18 cellular contexts compared by ENCODE assay signal in genomic region chr1:32365445-32365844, GRCh38. TPM values are rescaled to one million over a fixed set of nuclear protein-coding genes. Genes with fewer than 3 reads are reported as not detected.
DNase-seq lines count a peak whose midpoint lies in the region; ATAC-seq, FAIRE-seq and TF ChIP-seq lines count a peak whose summit lies in the region.
"Had no signal": no experiment of that assay in that cellular context is flagged by ENCODE, and none has a peak within 500 bp of the region (broad histone marks: within the 10 kb centered on the region; RNA-seq: fewer than 3 reads in every experiment).

No MANE protein-coding gene starts in this region.

- no peak overlapping the region for H3K18ac ChIP-seq in H9 (ENCODE audit: insufficient read length, low read depth, low read length)

- H3K36me3 Mint-ChIP-seq in H9 (ENCODE audit: insufficient read depth in 1 of 3, low read depth in 3 of 3) (peaks cover 20 to 71% (median 62%) of the 10 kb centered on the region in 3 experiments), osteocyte (ENCODE audit: unreplicated experiment) (peaks cover 13% of the 10 kb centered on the region)
- peaks cover 5% of the 10 kb centered on the region for H3K36me3 Mint-ChIP-seq in activated CD8-positive, alpha-beta memory T cell treated with anti-CD3 and anti-CD28 coated beads, Interleukin-2, amount 10 ng/mL, durations not matched to agents 7 days and 5 days

- H3K9ac ChIP-seq in BLaER1, result 0 out of 2 replicates have a peak overlapping the region, but pooled peaks have one; percentile 38
- no peak overlapping the region for H3K9ac ChIP-seq in H9 (ENCODE audit: extremely low read depth, insufficient read length, low read length)
- H3K9ac ChIP-seq in K562 (ENCODE audit: insufficient read depth in 1 of 2, low read depth in 2 of 2, low read length in 2 of 2), result peak overlapping the region in 1 of 2 experiments; percentile 13; a peak in 1 of 4 replicates
- H3K9ac ChIP-seq: GM23248 had no signal

- no peak overlapping the region for H2BK5ac ChIP-seq in H9 (ENCODE audit: insufficient read length, low read length)

- H4K20me1 ChIP-seq in BLaER1 (peaks cover 63% of the 10 kb centered on the region), H9 (ENCODE audit: control insufficient read depth, insufficient read depth, insufficient read length) (no peaks in the 10 kb centered on the region), K562 (replicated peaks; ENCODE audit: control insufficient read depth, insufficient read depth, low read length) (no peaks in the 10 kb centered on the region)

- H3K56ac ChIP-seq in H9 (ENCODE audit: insufficient read length, low read depth, low read length), result no peak overlapping the region

- ATAC-seq in K562 (no peak), GM19463 (IDR thresholded peaks at IDR 0.05; ENCODE audit: unreplicated experiment) (no peak)
- no peak for ATAC-seq in activated CD8-positive, alpha-beta memory T cell treated with anti-CD3 and anti-CD28 coated beads, Interleukin-2, amount 10 ng/mL, durations not matched to agents 7 days and 5 days

- no peak overlapping the region for H4K91ac ChIP-seq in H9 (ENCODE audit: insufficient read length, low read depth, low read length)

- H2BK15ac ChIP-seq in H9 (ENCODE audit: low read depth, low read length), result no peak overlapping the region

- intact Hi-C loops in K562 (cut with micrococcal nuclease), result no loop called here

- POLR2A ChIA-PET in K562 (lab: Yijun Ruan, JAX), result interaction anchor here (0.7 to 4.3 kb wide), 6 partner anchors 8 to 29 kb away, joined by 3 to 36 read pairs (median 6); partner anchors contain the start of gene BSDC1

- no peak overlapping the region for H2BK120ac ChIP-seq in H9 (ENCODE audit: low read depth, low read length, poor library complexity, severe bottlenecking)

- no peaks in the 10 kb centered on the region for H3K79me1 ChIP-seq in H9 (ENCODE audit: insufficient read depth, low read depth, low read length, poor library complexity, severe bottlenecking)

- H3K4me2 ChIP-seq in BLaER1, result peak overlapping the region; percentile 64
- no peak overlapping the region for H3K4me2 ChIP-seq in H9 (ENCODE audit: insufficient read depth, insufficient read length, low read length)
- H3K4me2 ChIP-seq in K562 (ENCODE audit: insufficient read depth, low read length), result no peak overlapping the region

- H3K79me2 ChIP-seq in H9 (ENCODE audit: insufficient read depth, low read length) (no peaks in the 10 kb centered on the region), K562 (ENCODE audit: control insufficient read depth, insufficient read depth, low read length) (no peaks in the 10 kb centered on the region)

- TF ChIP-seq POLR2A in K562 (conservative IDR thresholded peaks at IDR 0.05) (no peak), GM12892 (IDR thresholded peaks at IDR 0.05; ENCODE audit: low read depth, low read length) (no peak)

- H3K9me3 ChIP-seq in BLaER1, result no peaks in the 10 kb centered on the region
- H3K9me3 ChIP-seq in H9 (ENCODE audit: control insufficient read depth, low read depth, low read length), result no peaks in the 10 kb centered on the region
- H3K9me3 ChIP-seq in K562 (replicated peaks; ENCODE audit: control insufficient read depth, insufficient read depth, low read depth, low read length), result no peaks in the 10 kb centered on the region

- TF ChIP-seq CTCF in H9 (conservative IDR thresholded peaks at IDR 0.05) (no peak), K562 (IDR thresholded peaks at IDR 0.05 in 2 of 3, conservative IDR thresholded peaks at IDR 0.05 in 1 of 3; ENCODE audit: insufficient read depth in 2 of 3, low read depth in 1 of 3, low read length in 3 of 3) (no peak), osteocyte (IDR thresholded peaks at IDR 0.05) (no peak)

- no peak overlapping the region for H3K14ac ChIP-seq in H9 (ENCODE audit: insufficient read depth, low read length)

- H3K4me3 ChIP-seq in BLaER1, result no peak overlapping the region
- no peak overlapping the region for H3K4me3 ChIP-seq in K562
- H3K4me3 ChIP-seq: GM23248 had no signal

- in situ Hi-C loops in K562 (cut with MboI), result no loop called here

- H3K23ac ChIP-seq in H9 (ENCODE audit: insufficient read length, low read depth, low read length), result no peak overlapping the region

- H3K27me3 ChIP-seq in BLaER1, result peaks cover 27% of the 10 kb centered on the region
- no peaks in the 10 kb centered on the region; the same call in 1 of the 2 replicates for H3K27me3 ChIP-seq in H9 (ENCODE audit: insufficient read depth, low read length)
- H3K27me3 ChIP-seq in K562 (ENCODE audit: control insufficient read depth in 2 of 2, insufficient read depth in 2 of 2, low read length in 2 of 2), result no peaks in the 10 kb centered on the region

- peaks cover 12% of the 10 kb centered on the region for H3K23me2 ChIP-seq in H9 (ENCODE audit: insufficient read length, low read depth, low read length, poor library complexity, severe bottlenecking)

- no peak overlapping the region for H3K4ac ChIP-seq in H9 (ENCODE audit: low read depth, low read length)

- no peak for TF ChIP-seq RAD21 in K562 (CRISPR knock-in tag; conservative IDR thresholded peaks at IDR 0.05 in 1 of 2, IDR thresholded peaks at IDR 0.05 in 1 of 2)

- H3K27ac Mint-ChIP-seq in H9 (peak overlapping the region in 2 of 3 experiments; percentile 40 to 66; a peak in 2 of 7 replicates), osteocyte (ENCODE audit: unreplicated experiment) (peak overlapping the region; percentile 47)
- H3K27ac Mint-ChIP-seq in activated CD8-positive, alpha-beta memory T cell treated with anti-CD3 and anti-CD28 coated beads, Interleukin-2, amount 10 ng/mL, durations not matched to agents 7 days and 5 days, result no peak overlapping the region

- H3K36me3 ChIP-seq in BLaER1 (peaks cover 78% of the 10 kb centered on the region), K562 (ENCODE audit: control insufficient read depth, insufficient read depth, low read length) (peaks cover 84% of the 10 kb centered on the region)

- no peak overlapping the region for H2AK5ac ChIP-seq in H9 (ENCODE audit: insufficient read length, low read length)

- H3K9me3 Mint-ChIP-seq in H9, result no peaks in the 10 kb centered on the region
- H3K9me3 Mint-ChIP-seq in osteocyte (ENCODE audit: unreplicated experiment), result no peaks in the 10 kb centered on the region
- H3K9me3 Mint-ChIP-seq in activated CD8-positive, alpha-beta memory T cell treated with anti-CD3 and anti-CD28 coated beads, Interleukin-2, amount 10 ng/mL, durations not matched to agents 7 days and 5 days (ENCODE audit: low read depth), result no peaks in the 10 kb centered on the region
- H3K9me3 Mint-ChIP-seq: CD8-positive, alpha-beta memory T cell had no signal

- CTCF ChIA-PET in K562 (lab: Yijun Ruan, JAX; ENCODE audit: low intra/inter-chr PET ratio), result no interaction called here
- CTCF ChIA-PET in activated CD8-positive, alpha-beta memory T cell treated with anti-CD3 and anti-CD28 coated beads, Interleukin-2, amount 10 ng/mL, durations not matched to agents 7 days and 5 days (lab: Charles Lee), result interaction anchor here (0.9 to 1.7 kb wide), 3 partner anchors 20 to 150 kb away, joined by 3 to 5 read pairs (median 4); no protein-coding TSS in a partner anchor

- H3K4me1 Mint-ChIP-seq in H9 (peaks cover 8 to 12% of the 10 kb centered on the region in 2 experiments), osteocyte (ENCODE audit: unreplicated experiment) (peaks cover 9% of the 10 kb centered on the region)
- peaks cover 5% of the 10 kb centered on the region for H3K4me1 Mint-ChIP-seq in activated CD8-positive, alpha-beta memory T cell treated with anti-CD3 and anti-CD28 coated beads, Interleukin-2, amount 10 ng/mL, durations not matched to agents 7 days and 5 days

- H3K4me1 ChIP-seq in BLaER1 (peaks cover 38% of the 10 kb centered on the region), H9 (ENCODE audit: insufficient read depth, low read length) (no peaks in the 10 kb centered on the region), K562 (replicated peaks in 1 of 2; ENCODE audit: control insufficient read depth in 2 of 2, insufficient read depth in 2 of 2, low read length in 2 of 2) (peaks cover 0 to 4% of the 10 kb centered on the region in 2 experiments; a peak in 1 of 5 replicates)

- H3T11ph ChIP-seq in H9 (ENCODE audit: low read length), result no peak overlapping the region

- no peaks in the 10 kb centered on the region for H3K9me1 ChIP-seq in K562 (ENCODE audit: control insufficient read depth, insufficient read depth, low read length)

- no peak overlapping the region for H2BK20ac ChIP-seq in H9 (ENCODE audit: low read depth, low read length, poor library complexity, severe bottlenecking)

- no TSS peak for BruUV-seq in K562 (replicated peaks; lab: Mats Ljungman, UMichigan)

- H2BK12ac ChIP-seq in H9 (ENCODE audit: insufficient read length, low read depth, low read length), result no peak overlapping the region

- peaks cover 10% of the 10 kb centered on the region for H3K27me3 Mint-ChIP-seq in H9 (ENCODE audit: low read depth)
- no peaks in the 10 kb centered on the region for H3K27me3 Mint-ChIP-seq in osteocyte (ENCODE audit: unreplicated experiment)
- H3K27me3 Mint-ChIP-seq in activated CD8-positive, alpha-beta memory T cell treated with anti-CD3 and anti-CD28 coated beads, Interleukin-2, amount 10 ng/mL, durations not matched to agents 7 days and 5 days, result peaks cover 7% of the 10 kb centered on the region

- WGBS in H9 (ENCODE audit: extremely low coverage, insufficient read length, low lambda C conversion rate), result no CpG with 5 or more reads among the region's 6 CpGs
- WGBS in K562 (ENCODE audit: insufficient coverage, low coverage, missing lambda C conversion rate), result 83% methylated on average over 6 of the region's 6 CpGs

- FAIRE-seq in K562 (lab: Jason Lieb, UNC) (no peak), GM12892 (lab: Jason Lieb, UNC) (no peak)
- FAIRE-seq: D721Med had no signal

- no peak overlapping the region for H4K5ac ChIP-seq in H9 (ENCODE audit: insufficient read length, low read depth, low read length)

- H3K4me3 Mint-ChIP-seq in H9 (peak overlapping the region in 1 of 2 experiments; percentile 42; a peak in 2 of 5 replicates), osteocyte (ENCODE audit: unreplicated experiment) (no peak overlapping the region)
- no peak overlapping the region for H3K4me3 Mint-ChIP-seq in activated CD8-positive, alpha-beta memory T cell treated with anti-CD3 and anti-CD28 coated beads, Interleukin-2, amount 10 ng/mL, durations not matched to agents 7 days and 5 days
- H3K4me3 Mint-ChIP-seq: CD8-positive, alpha-beta memory T cell had no signal

- no peak for DNase-seq in H9
- no peak for DNase-seq in K562 (ENCODE audit: extremely low read depth in 1 of 4, low spot score in 3 of 4)
- DNase-seq in osteocyte (ENCODE audit: extremely low spot score, unreplicated experiment), result no peak
- no peak for DNase-seq in activated CD8-positive, alpha-beta memory T cell treated with anti-CD3 and anti-CD28 coated beads, Interleukin-2, amount 10 ng/mL, durations not matched to agents 7 days and 5 days
- DNase-seq in GM12892 (ENCODE audit: insufficient read length), result no peak
- DNase-seq: ACHN; CD8-positive, alpha-beta memory T cell; DMS79; GM23248; KG1; NCI-H1436; NCI-H2029; NCI-H2171 treated with DMSO at 0.1 percent for 48 hours; NCI-H446 treated with DMSO at 0.1 percent for 48 hours; NK-92 treated with Interleukin-12 subunit alpha and Interleukin-12 subunit beta, amount 100 ng/mL, for 24 hours had no signal

- H3K27ac ChIP-seq in BLaER1 (no peak overlapping the region), H9 (ENCODE audit: insufficient read length, low read depth, low read length) (no peak overlapping the region), K562 (ENCODE audit: extremely low read depth, low read depth, low read length) (no peak overlapping the region)
- H3K27ac ChIP-seq: GM23248 had no signal

- H4K8ac ChIP-seq in H9 (replicated peaks; ENCODE audit: insufficient read length, low read depth, low read length), result no peak overlapping the region

- no peak for TF ChIP-seq EP300 in K562 (IDR thresholded peaks at IDR 0.05; ENCODE audit: low read length)

- no peak overlapping the region for H2AFZ ChIP-seq in H9 (ENCODE audit: low read length)
- H2AFZ ChIP-seq in K562 (ENCODE audit: low read depth, low read length), result no peak overlapping the region
- H2AFZ ChIP-seq: GM23248 had no signal

RNA-seq across cellular contexts. Expression of gene TSSK3, which starts 3.1 kb away (rescaled TPM):
- 1.6 and 2.1 TPM in 2 replicates for total RNA-seq in H9 (2021)
- 22.5 and 34.3 TPM in 2 replicates for total RNA-seq in K562 (2011; cell fraction: chromatin; rRNA removed; ENCODE audit: low replicate concordance)
- total RNA-seq in K562 (2011; cell fraction: nucleolus; rRNA removed), result 17.5 and 20.7 TPM in 2 replicates
- total RNA-seq in K562 (2011; cell fraction: nucleoplasm; rRNA removed), result 28.9 and 47.3 TPM in 2 replicates
- 0.27 and 1.8 TPM in 2 replicates for total RNA-seq in K562 (2014; rRNA removed)
- 1.9 and 2.5 TPM in 2 replicates for total RNA-seq in K562 (2014; rRNA removed; fragmentation: Illumina TruSeq; extraction: Trizol)
- 2.8 and 4.3 TPM in 2 replicates for total RNA-seq in K562 (2015; rRNA removed; fragmentation: Illumina TruSeq; extraction: Trizol)
- 2.3 and 3.3 TPM in 2 replicates for total RNA-seq in K562 (2021)
- 2.8 and 3.6 TPM in 2 replicates for polyA plus RNA-seq in K562 (2011; rRNA removed)
- 1.4 and 4.1 TPM in 2 replicates for polyA plus RNA-seq in K562 (2011; cell fraction: cytosol; rRNA removed)
- 8.9 and 10.3 TPM in 2 replicates for polyA plus RNA-seq in K562 (2011; cell fraction: nucleus; rRNA removed)
- 1.8 and 11.1 TPM in 2 replicates for polyA plus RNA-seq in K562 (2012)
- 1.6 and 3.2 TPM in 2 replicates for polyA plus RNA-seq in K562 (2014; fragmentation: Illumina TruSeq; extraction: Trizol)
- under 1 TPM; 0.66 to 0.82 TPM for polyA plus RNA-seq in K562 (2014; fragmentation: Nextera tagmentation; extraction: Ambion mirVana)
- polyA plus RNA-seq in K562 (2014; rRNA removed), result 1.9 and 2.2 TPM in 2 replicates
- polyA minus RNA-seq in K562 (2011; rRNA and poly(A)+ RNA removed), result 1.8 and 1.9 TPM in 2 replicates
- polyA minus RNA-seq in K562 (2011; cell fraction: cytosol; rRNA and poly(A)+ RNA removed), result not detected in 2 replicates
- 3.2 and 4.4 TPM in 2 replicates for polyA minus RNA-seq in K562 (2011; cell fraction: nucleus; rRNA and poly(A)+ RNA removed)
- total RNA-seq in osteocyte, result 3.5 and 4.4 TPM in 2 replicates
- under 1 TPM; 0.70 TPM for total RNA-seq in activated CD8-positive, alpha-beta memory T cell treated with anti-CD3 and anti-CD28 coated beads, Interleukin-2, amount 10 ng/mL, durations not matched to agents 7 days and 5 days
- 3.9 TPM for polyA plus RNA-seq in GM12892 (2012; ENCODE audit: missing spikeins)
- polyA plus RNA-seq: GM23248 had no signal

RNA-seq across cellular contexts. Expression of gene FAM229A, which starts 3.2 kb away (rescaled TPM):
- total RNA-seq in H9 (2021) (5.6 and 8.3 TPM in 2 replicates), K562 (2014; rRNA removed) (6.7 and 7.4 TPM in 2 replicates), K562 (2014; rRNA removed; fragmentation: Illumina TruSeq; extraction: Trizol) (3.6 and 4.0 TPM in 2 replicates), K562 (2015; rRNA removed; fragmentation: Illumina TruSeq; extraction: Trizol) (2.9 and 3.4 TPM in 2 replicates), K562 (2021) (11.6 and 12.7 TPM in 2 replicates), osteocyte (8.5 and 8.8 TPM in 2 replicates)
- total RNA-seq in K562 (2011; cell fraction: chromatin; rRNA removed; ENCODE audit: low replicate concordance), result 86.3 and 131 TPM in 2 replicates
- 70.1 and 80.5 TPM in 2 replicates for total RNA-seq in K562 (2011; cell fraction: nucleolus; rRNA removed)
- 83.9 and 97.2 TPM in 2 replicates for total RNA-seq in K562 (2011; cell fraction: nucleoplasm; rRNA removed)
- polyA plus RNA-seq in K562 (2011; rRNA removed) (10.9 and 18.6 TPM in 2 replicates), K562 (2014; fragmentation: Illumina TruSeq; extraction: Trizol) (9.5 and 9.7 TPM in 2 replicates), K562 (2014; fragmentation: Nextera tagmentation; extraction: Ambion mirVana) (under 1 TPM; 0.04 TPM), K562 (2014; rRNA removed) (17.9 and 21.6 TPM in 2 replicates)
- polyA plus RNA-seq in K562 (2011; cell fraction: cytosol; rRNA removed), result 7.0 and 9.1 TPM in 2 replicates
- polyA plus RNA-seq in K562 (2011; cell fraction: nucleus; rRNA removed), result 76.1 and 118 TPM in 2 replicates
- 9.5 and 33.7 TPM in 2 replicates for polyA plus RNA-seq in K562 (2012)
- 4.5 and 5.5 TPM in 2 replicates for polyA minus RNA-seq in K562 (2011; rRNA and poly(A)+ RNA removed)
- polyA minus RNA-seq in K562 (2011; cell fraction: cytosol; rRNA and poly(A)+ RNA removed), result 1.1 and 1.6 TPM in 2 replicates
- polyA minus RNA-seq in K562 (2011; cell fraction: nucleus; rRNA and poly(A)+ RNA removed), result 13.0 and 14.4 TPM in 2 replicates
- 1 to 10 TPM; 4.1 to 5.4 TPM for total RNA-seq in activated CD8-positive, alpha-beta memory T cell treated with anti-CD3 and anti-CD28 coated beads, Interleukin-2, amount 10 ng/mL, durations not matched to agents 7 days and 5 days
- polyA plus RNA-seq in GM12892 (2012; ENCODE audit: missing spikeins), result 1.1 TPM

RNA-seq across cellular contexts. Expression of gene BSDC1, which starts 28.8 kb away (rescaled TPM):
- total RNA-seq in H9 (2021) (50.7 and 52.6 TPM in 2 replicates), K562 (2014; rRNA removed) (73.1 and 81.0 TPM in 2 replicates), K562 (2014; rRNA removed; fragmentation: Illumina TruSeq; extraction: Trizol) (60.4 and 68.5 TPM in 2 replicates), K562 (2015; rRNA removed; fragmentation: Illumina TruSeq; extraction: Trizol) (44.0 and 45.1 TPM in 2 replicates), K562 (2021) (73.6 and 84.8 TPM in 2 replicates), osteocyte (71.2 and 77.4 TPM in 2 replicates)
- total RNA-seq in K562 (2011; cell fraction: chromatin; rRNA removed; ENCODE audit: low replicate concordance), result 333 and 446 TPM in 2 replicates
- total RNA-seq in K562 (2011; cell fraction: nucleolus; rRNA removed), result 231 TPM in 2 replicates
- 315 and 386 TPM in 2 replicates for total RNA-seq in K562 (2011; cell fraction: nucleoplasm; rRNA removed)
- polyA plus RNA-seq in K562 (2011; rRNA removed) (91.6 and 125 TPM in 2 replicates), K562 (2014; fragmentation: Illumina TruSeq; extraction: Trizol) (92.9 and 96.8 TPM in 2 replicates), K562 (2014; fragmentation: Nextera tagmentation; extraction: Ambion mirVana) (10 to 100 TPM; 10.2 to 14.7 TPM), K562 (2014; rRNA removed) (94.7 and 100 TPM in 2 replicates)
- polyA plus RNA-seq in K562 (2011; cell fraction: cytosol; rRNA removed), result 59.5 and 90.3 TPM in 2 replicates
- polyA plus RNA-seq in K562 (2011; cell fraction: nucleus; rRNA removed), result 211 and 227 TPM in 2 replicates
- polyA plus RNA-seq in K562 (2012), result 57.3 and 88.0 TPM in 2 replicates
- 52.5 and 61.4 TPM in 2 replicates for polyA minus RNA-seq in K562 (2011; rRNA and poly(A)+ RNA removed)
- 25.3 and 34.6 TPM in 2 replicates for polyA minus RNA-seq in K562 (2011; cell fraction: cytosol; rRNA and poly(A)+ RNA removed)
- polyA minus RNA-seq in K562 (2011; cell fraction: nucleus; rRNA and poly(A)+ RNA removed), result 62.3 and 95.3 TPM in 2 replicates
- total RNA-seq in activated CD8-positive, alpha-beta memory T cell treated with anti-CD3 and anti-CD28 coated beads, Interleukin-2, amount 10 ng/mL, durations not matched to agents 7 days and 5 days, result 10 to 100 TPM; 39.8 to 43.3 TPM
- 25.0 TPM for polyA plus RNA-seq in GM12892 (2012; ENCODE audit: missing spikeins)

RNA-seq across cellular contexts. Expression of gene MARCKSL1, which starts 29.4 kb away (rescaled TPM):
- total RNA-seq in H9 (2021) (457 and 470 TPM in 2 replicates), K562 (2014; rRNA removed) (155 and 188 TPM in 2 replicates), K562 (2014; rRNA removed; fragmentation: Illumina TruSeq; extraction: Trizol) (85.0 and 89.5 TPM in 2 replicates), K562 (2015; rRNA removed; fragmentation: Illumina TruSeq; extraction: Trizol) (99.5 and 102 TPM in 2 replicates), K562 (2021) (236 and 247 TPM in 2 replicates), osteocyte (169 TPM in 2 replicates)
- 19.8 and 52.7 TPM in 2 replicates for total RNA-seq in K562 (2011; cell fraction: chromatin; rRNA removed; ENCODE audit: low replicate concordance)
- total RNA-seq in K562 (2011; cell fraction: nucleolus; rRNA removed), result 56.5 and 63.0 TPM in 2 replicates
- total RNA-seq in K562 (2011; cell fraction: nucleoplasm; rRNA removed), result 61.2 and 72.0 TPM in 2 replicates
- polyA plus RNA-seq in K562 (2011; rRNA removed) (202 and 216 TPM in 2 replicates), K562 (2014; fragmentation: Illumina TruSeq; extraction: Trizol) (325 and 361 TPM in 2 replicates), K562 (2014; fragmentation: Nextera tagmentation; extraction: Ambion mirVana) (10 to 100 TPM; 14.7 to 14.8 TPM), K562 (2014; rRNA removed) (256 and 262 TPM in 2 replicates)
- 300 and 303 TPM in 2 replicates for polyA plus RNA-seq in K562 (2011; cell fraction: cytosol; rRNA removed)
- 63.0 and 65.4 TPM in 2 replicates for polyA plus RNA-seq in K562 (2011; cell fraction: nucleus; rRNA removed)
- polyA plus RNA-seq in K562 (2012), result 99.2 and 141 TPM in 2 replicates
- polyA minus RNA-seq in K562 (2011; rRNA and poly(A)+ RNA removed), result 110 and 133 TPM in 2 replicates
- polyA minus RNA-seq in K562 (2011; cell fraction: cytosol; rRNA and poly(A)+ RNA removed), result 77.4 and 89.7 TPM in 2 replicates
- 30.2 and 47.4 TPM in 2 replicates for polyA minus RNA-seq in K562 (2011; cell fraction: nucleus; rRNA and poly(A)+ RNA removed)
- total RNA-seq in activated CD8-positive, alpha-beta memory T cell treated with anti-CD3 and anti-CD28 coated beads, Interleukin-2, amount 10 ng/mL, durations not matched to agents 7 days and 5 days, result 10 to 100 TPM; 11.2 to 11.8 TPM
- 101 TPM for polyA plus RNA-seq in GM12892 (2012; ENCODE audit: missing spikeins)
